ENCODE assay signal across 1 cellular context in genomic region chr6:7691675-7692452, GRCh38.
TF ChIP-seq lines count a peak whose summit lies in the region.

No MANE protein-coding gene starts in this region.

TF ChIP-seq in K562, 482 proteins besides CTCF, POLR2A, EP300 and RAD21 (continued from another document and continues in another):
- no peak for TF ChIP-seq DLX4 (CRISPR knock-in tag; IDR thresholded peaks at IDR 0.05)
- TF ChIP-seq ZNF3 (CRISPR knock-in tag; IDR thresholded peaks at IDR 0.05), result no peak
- no peak for TF ChIP-seq THRB (CRISPR knock-in tag; conservative IDR thresholded peaks at IDR 0.05)
- TF ChIP-seq ZNF197 (CRISPR knock-in tag; IDR thresholded peaks at IDR 0.05; ENCODE audit: low read depth), result no peak
- TF ChIP-seq BRD4 (IDR thresholded peaks at IDR 0.05), result no peak
- TF ChIP-seq NFRKB (IDR thresholded peaks at IDR 0.05; ENCODE audit: low read depth), result no peak; the same call in 1 of the 2 replicates
- TF ChIP-seq SOX6 (IDR thresholded peaks at IDR 0.05), result 0 out of 2 replicates have a peak, but pooled peaks have one; percentile 25
- peak; percentile 70 for TF ChIP-seq HMBOX1 (IDR thresholded peaks at IDR 0.05)
- no peak for TF ChIP-seq XRCC3 (IDR thresholded peaks at IDR 0.05)
- TF ChIP-seq ZNF133 (CRISPR knock-in tag; IDR thresholded peaks at IDR 0.05), result no peak
- TF ChIP-seq RBM34 (IDR thresholded peaks at IDR 0.05; ENCODE audit: borderline replicate concordance, insufficient read depth, low read length), result no peak
- no peak for TF ChIP-seq NR2C1 (IDR thresholded peaks at IDR 0.05)
- TF ChIP-seq NR2C1 (tag; IDR thresholded peaks at IDR 0.05), result no peak
- no peak for TF ChIP-seq RFX1 (IDR thresholded peaks at IDR 0.05)
- no peak for TF ChIP-seq ZNF77 (CRISPR knock-in tag; IDR thresholded peaks at IDR 0.05)
- TF ChIP-seq SPI1 (IDR thresholded peaks at IDR 0.05; ENCODE audit: borderline replicate concordance, low read depth, low read length), result no peak
- no peak for TF ChIP-seq PYGO2 (tag; IDR thresholded peaks at IDR 0.05)
- TF ChIP-seq RBM14 (IDR thresholded peaks at IDR 0.05; ENCODE audit: borderline replicate concordance, insufficient read depth, low read depth, low read length), result no peak
- TF ChIP-seq MTA1 (IDR thresholded peaks at IDR 0.05; ENCODE audit: borderline replicate concordance), result no peak
- TF ChIP-seq ADNP (tag; IDR thresholded peaks at IDR 0.05), result peak; percentile 69
- TF ChIP-seq BRD9 (IDR thresholded peaks at IDR 0.05; ENCODE audit: low read depth, partially characterized antibody), result no peak
- TF ChIP-seq HDAC1 (IDR thresholded peaks at IDR 0.05), result 0 out of 4 replicates have a peak, but pooled peaks of 1 of the 2 experiments have one; percentile 28
- TF ChIP-seq MCM2 (IDR thresholded peaks at IDR 0.05; ENCODE audit: low read depth), result no peak
- no peak for TF ChIP-seq BCOR (IDR thresholded peaks at IDR 0.05)
- peak; percentile 42; the same call in 1 of the 2 replicates for TF ChIP-seq SMAD4 (CRISPR knock-in tag; conservative IDR thresholded peaks at IDR 0.05)
- TF ChIP-seq ZNF280A (IDR thresholded peaks at IDR 0.05; ENCODE audit: low read depth, partially characterized antibody), result no peak
- TF ChIP-seq ZNF217 (CRISPR knock-in tag; IDR thresholded peaks at IDR 0.05), result no peak
- no peak for TF ChIP-seq SMAD2 (IDR thresholded peaks at IDR 0.05; ENCODE audit: low read depth, low read length)
- TF ChIP-seq PPARD (CRISPR knock-in tag; IDR thresholded peaks at IDR 0.05), result no peak
- no peak for TF ChIP-seq ZNF239 (CRISPR knock-in tag; IDR thresholded peaks at IDR 0.05)
- no peak for TF ChIP-seq RUNX1 (IDR thresholded peaks at IDR 0.05; ENCODE audit: low read depth)
- no peak for TF ChIP-seq MITF (IDR thresholded peaks at IDR 0.05)
- TF ChIP-seq DIDO1 (tag; IDR thresholded peaks at IDR 0.05; ENCODE audit: low read depth), result no peak
- TF ChIP-seq NFXL1 (CRISPR knock-in tag; IDR thresholded peaks at IDR 0.05), result no peak
- peak; percentile 46; the same call in 1 of the 2 replicates for TF ChIP-seq GATA2 (CRISPR knock-in tag; IDR thresholded peaks at IDR 0.05)
- no peak for TF ChIP-seq SFPQ (IDR thresholded peaks at IDR 0.05; ENCODE audit: low read depth, low read length)
- TF ChIP-seq ZBTB49 (CRISPR knock-in tag; IDR thresholded peaks at IDR 0.05; ENCODE audit: borderline replicate concordance), result no peak
- TF ChIP-seq POLR3G (IDR thresholded peaks at IDR 0.05; ENCODE audit: extremely low read depth, insufficient read length, insufficient replicate concordance), result no peak
- TF ChIP-seq BRF2 (IDR thresholded peaks at IDR 0.05; ENCODE audit: borderline replicate concordance, insufficient read depth, insufficient read length), result no peak
- no peak for TF ChIP-seq TAF7 (tag; IDR thresholded peaks at IDR 0.05)
- TF ChIP-seq MAFF (IDR thresholded peaks at IDR 0.05; ENCODE audit: low read length), result no peak; the same call in 1 of the 2 replicates
- TF ChIP-seq RBM39 (optimal IDR thresholded peaks at IDR 0.05; ENCODE audit: low read depth, low read length), result no peak
- no peak for TF ChIP-seq MTA3 (IDR thresholded peaks at IDR 0.05; ENCODE audit: borderline replicate concordance)
- TF ChIP-seq AFF1 (IDR thresholded peaks at IDR 0.05; ENCODE audit: low read depth in 1 of 2, partially characterized antibody in 2 of 2), result no peak
- TF ChIP-seq ZNF347 (CRISPR knock-in tag; IDR thresholded peaks at IDR 0.05; ENCODE audit: low read depth), result no peak
- no peak for TF ChIP-seq PRMT5 (CRISPR knock-in tag; IDR thresholded peaks at IDR 0.05)
- TF ChIP-seq SAFB2 (IDR thresholded peaks at IDR 0.05; ENCODE audit: borderline replicate concordance, low read depth, low read length, severe bottlenecking), result no peak
- TF ChIP-seq TRIM24 (IDR thresholded peaks at IDR 0.05), result no peak
- TF ChIP-seq FOXJ2 (tag; IDR thresholded peaks at IDR 0.05), result no peak
- TF ChIP-seq THRA (IDR thresholded peaks at IDR 0.05), result no peak
- TF ChIP-seq MAFK (IDR thresholded peaks at IDR 0.05; ENCODE audit: low read length), result no peak
- TF ChIP-seq IFI16 (CRISPR knock-in tag; IDR thresholded peaks at IDR 0.05), result no peak
- TF ChIP-seq ARHGAP35 (IDR thresholded peaks at IDR 0.05; ENCODE audit: partially characterized antibody), result no peak
- TF ChIP-seq ZNF146 (CRISPR knock-in tag; IDR thresholded peaks at IDR 0.05; ENCODE audit: unreplicated experiment), result no peak
- no peak for TF ChIP-seq GATAD2B (IDR thresholded peaks at IDR 0.05; ENCODE audit: borderline replicate concordance)
- TF ChIP-seq ARID2 (IDR thresholded peaks at IDR 0.05), result no peak
- no peak for TF ChIP-seq ZNF23 (CRISPR knock-in tag; IDR thresholded peaks at IDR 0.05)
